17 cellular contexts compared by ENCODE assay signal in genomic region chr9:83444110-83444509, GRCh38.
DNase-seq lines count a peak whose midpoint lies in the region; ATAC-seq and TF ChIP-seq lines count a peak whose summit lies in the region.
"Had no signal": no experiment of that assay in that cellular context is flagged by ENCODE, and none has a peak within 500 bp of the region (broad histone marks: within the 10 kb centered on the region; RNA-seq: fewer than 3 reads in every experiment).

No MANE protein-coding gene starts in this region.

- H3K4me3 ChIP-seq in adrenal gland (no peak overlapping the region), right atrium auricular region (no peak overlapping the region), aorta (ENCODE audit: low read length in 2 of 2) (no peak overlapping the region)
- H3K4me3 ChIP-seq: GM23338, PC-9, tibial nerve had no signal

- intact Hi-C loops in adrenal gland (cut with DNase I), result no loop called here
- intact Hi-C loops in aorta (cut with DNase I), result loop anchor here in 1 of 2 donors (10.0 kb wide), 1 partner anchor 51 kb away; no protein-coding TSS in a partner anchor

- no peaks in the 10 kb centered on the region for H3K9me3 ChIP-seq in adrenal gland (replicated peaks in 1 of 3)
- H3K9me3 ChIP-seq in right atrium auricular region, result no peaks in the 10 kb centered on the region
- no peaks in the 10 kb centered on the region for H3K9me3 ChIP-seq in aorta (ENCODE audit: control insufficient read depth, low read length)
- H3K9me3 ChIP-seq: tibial nerve had no signal

- TF ChIP-seq CTCF in adrenal gland (IDR thresholded peaks at IDR 0.05), result no peak
- no peak for TF ChIP-seq CTCF in right atrium auricular region (IDR thresholded peaks at IDR 0.05)

- H3K4me1 ChIP-seq in adrenal gland (replicated peaks in 1 of 2) (peaks cover 33 to 42% of the 10 kb centered on the region in 2 donors), right atrium auricular region (peaks cover 0 to 41% of the 10 kb centered on the region in 2 donors), aorta (ENCODE audit: control insufficient read depth in 1 of 2, insufficient read depth in 2 of 2, low read length in 2 of 2) (peaks cover 6 to 14% of the 10 kb centered on the region in 2 donors)

- no peaks in the 10 kb centered on the region for H3K36me3 ChIP-seq in adrenal gland (replicated peaks in 1 of 2)
- H3K36me3 ChIP-seq in right atrium auricular region, result no peaks in the 10 kb centered on the region
- no peaks in the 10 kb centered on the region for H3K36me3 ChIP-seq in aorta (ENCODE audit: control insufficient read depth in 1 of 2, insufficient read depth in 2 of 2, low read length in 1 of 2)
- H3K36me3 ChIP-seq: tibial nerve had no signal

- peak overlapping the region in 1 of 5 donors; percentile 59 for H3K27ac ChIP-seq in adrenal gland
- peak overlapping the region; percentile 6 to 33 for H3K27ac ChIP-seq in right atrium auricular region
- H3K27ac ChIP-seq in aorta (ENCODE audit: low read depth in 1 of 2, low read length in 2 of 2), result peak overlapping the region in 1 of 2 donors; percentile 58
- H3K27ac ChIP-seq: PC-9 had no signal

- DNase-seq in NCI-H1092 treated with DMSO at 0.1 percent for 48 hours (lab: John Stamatoyannopoulos, UW), result peak; percentile 27
- no peak for DNase-seq in NCI-H1092 (lab: John Stamatoyannopoulos, UW)
- DNase-seq in adrenal gland, result peak in 6 of 7 donors; percentile 46 to 81 (median 68)
- DNase-seq in right atrium auricular region (ENCODE audit: low spot score), result peak; percentile 64
- peak; percentile 77 to 86 for DNase-seq in aorta
- DNase-seq in NOMO-1 treated with dmso at 0.1 percent for 144 hours (lab: John Stamatoyannopoulos, UW; ENCODE audit: unreplicated experiment), result no peak
- no peak for DNase-seq in NCI-H128 (lab: John Stamatoyannopoulos, UW; ENCODE audit: unreplicated experiment)
- no peak for DNase-seq in medulla oblongata (ENCODE audit: extremely low spot score)
- DNase-seq: 8988T; cerebellar nuclear complex; NCI-H1048; NCI-H446 treated with DMSO at 0.1 percent for 48 hours; PC-9; stimulated activated CD4-positive, alpha-beta T cell treated with anti-CD3 and anti-CD28 coated beads, Interleukin-2, amount 100 ng/mL, for 24 hours; stimulated activated CD8-positive, alpha-beta memory T cell treated with anti-CD3 and anti-CD28 coated beads, Interleukin-4, amount 100 ng/mL, for 48 hours had no signal

- no peaks in the 10 kb centered on the region for H3K27me3 ChIP-seq in adrenal gland
- H3K27me3 ChIP-seq in right atrium auricular region, result no peaks in the 10 kb centered on the region
- no peaks in the 10 kb centered on the region for H3K27me3 ChIP-seq in aorta (ENCODE audit: control insufficient read depth in 1 of 2, insufficient read depth in 2 of 2, low read length in 1 of 2)
- H3K27me3 ChIP-seq: tibial nerve had no signal

- WGBS in adrenal gland, 4 donors, result 48 to 66% (median 60%) methylated on average over 4 of the region's 4 CpGs
- WGBS in aorta, 2 donors, result 5 to 7% methylated on average over 4 of the region's 4 CpGs

- no peak for TF ChIP-seq POLR2A in adrenal gland (IDR thresholded peaks at IDR 0.05)

- peak; percentile 79 for ATAC-seq in aorta (ENCODE audit: low FRiP score)
- ATAC-seq: GM23338 had no signal

Comparison
In these comparisons a context has a peak if more than half of its experiments do, and no peak if none do; other contexts are left out.
1. DNase-seq: peak in NCI-H1092 treated with DMSO at 0.1 percent for 48 hours (single experiment), adrenal gland (6 of 7), right atrium auricular region (single experiment) and aorta (2 of 2); none in NCI-H1092 (single experiment), NOMO-1 treated with dmso at 0.1 percent for 144 hours (single experiment), NCI-H128 (single experiment) and medulla oblongata (single experiment).